ENCODE assay signal across 8 cellular contexts in genomic region chr16:5033256-5034166, GRCh38. TPM values are rescaled to one million over a fixed set of nuclear protein-coding genes. Genes with fewer than 3 reads are reported as not detected.
DNase-seq lines count a peak whose midpoint lies in the region; ATAC-seq, FAIRE-seq and TF ChIP-seq lines count a peak whose summit lies in the region.

Gene NAGPA, minus strand, starts transcription at chr16:5033935. Its CDS starts 21 bp downstream, at chr16:5033914.

- H4K8ac ChIP-seq in H1 (ENCODE audit: extremely low read depth, insufficient read depth, low read length) (peak within 1 kb of the TSS; percentile 100), mesenchymal stem cell (ENCODE audit: low read length) (peak within 1 kb of the TSS; percentile 99)

- peak; percentile 86 to 88 (median 87) for DNase-seq in CD4-positive, alpha-beta memory T cell
- DNase-seq in HK-2 (ENCODE audit: unreplicated experiment) (peak; percentile 79), NOMO-1 (lab: John Stamatoyannopoulos, UW; ENCODE audit: unreplicated experiment in 2 of 2) (peak; percentile 49 to 57), H1 (ENCODE audit: low read depth in 1 of 2, low spot score in 2 of 2) (peak; percentile 54 to 92), mesenchymal stem cell (peak; percentile 84)
- DNase-seq in activated CD8-positive, alpha-beta memory T cell treated with anti-CD3 and anti-CD28 coated beads for 48 hours (ENCODE audit: low read depth in 2 of 3, low spot score in 2 of 3): peak; percentile 56 to 62 (median 60)
- peak; percentile 74 for DNase-seq in stimulated activated CD8-positive, alpha-beta memory T cell treated with anti-CD3 and anti-CD28 coated beads, Interleukin-12 subunit alpha, Interleukin-12 subunit beta, amount 100 ng/mL, for 1 hour (ENCODE audit: low read depth)

- FAIRE-seq in H1 (lab: Jason Lieb, UNC): peak; percentile 32

- no peak within 1 kb of the TSS for H3K4ac ChIP-seq in H1 (replicated peaks; ENCODE audit: insufficient read length, low read depth, low read length)
- peak within 1 kb of the TSS; percentile 68 to 70 for H3K4ac ChIP-seq in mesenchymal stem cell (ENCODE audit: low read depth in 1 of 2, low read length in 2 of 2)

- H3K4me2 ChIP-seq in H1 (ENCODE audit: insufficient read depth in 1 of 2, low read depth in 2 of 2, low read length in 2 of 2) (peak within 1 kb of the TSS; percentile 69 to 84), mesenchymal stem cell (ENCODE audit: low read length, poor library complexity, severe bottlenecking) (peak within 1 kb of the TSS; percentile 91)

- H2BK5ac ChIP-seq in H1 (ENCODE audit: low read depth, low read length) (no peak within 1 kb of the TSS), mesenchymal stem cell (ENCODE audit: low read depth, low read length, poor library complexity, severe bottlenecking) (no peak within 1 kb of the TSS)

- no peaks in the 10 kb centered on the region for H3K9me3 ChIP-seq in CD4-positive, alpha-beta memory T cell (ENCODE audit: control insufficient read depth in 1 of 2, low read length in 2 of 2)
- H3K9me3 ChIP-seq in H1 (ENCODE audit: insufficient read depth in 2 of 2, low read depth in 1 of 2, low read length in 1 of 2) (no peaks in the 10 kb centered on the region), mesenchymal stem cell (ENCODE audit: control insufficient read depth, low read length) (no peaks in the 10 kb centered on the region)

- no peak within 1 kb of the TSS for H2BK15ac ChIP-seq in H1 (ENCODE audit: low read length)
- no peak within 1 kb of the TSS for H2BK15ac ChIP-seq in mesenchymal stem cell (ENCODE audit: low read depth, poor library complexity, severe bottlenecking)

- POLR2A ChIA-PET in CD4-positive, alpha-beta memory T cell (lab: Charles Lee; ENCODE audit: partially characterized antibody): interaction anchor here (0.7 to 2.6 kb wide), 8 partner anchors 9 to 340 kb away, joined by 3 to 22 read pairs (median 4); partner anchors contain the start of genes ALG1, ANKS3, DNAAF8 and EEF2KMT
- POLR2A ChIA-PET in H1 (lab: Charles Lee; ENCODE audit: partially characterized antibody): interaction anchor here (0.8 to 2.0 kb wide), 6 partner anchors 9 to 65 kb away, joined by 3 to 7 read pairs (median 3); no protein-coding TSS in a partner anchor

- peaks cover 16% of the 10 kb centered on the region for H3K4me1 ChIP-seq in CD4-positive, alpha-beta memory T cell (ENCODE audit: insufficient read depth, low read length)
- H3K4me1 ChIP-seq in H1 (replicated peaks in 1 of 4; ENCODE audit: control insufficient read depth in 3 of 4, insufficient read depth in 4 of 4, low read length in 3 of 4) (peaks cover 2 to 11% (median 8%) of the 10 kb centered on the region in 4 experiments), mesenchymal stem cell (ENCODE audit: control insufficient read depth, insufficient read depth, low read depth, low read length) (peaks cover 7% of the 10 kb centered on the region)

- no peak within 1 kb of the TSS for H2BK120ac ChIP-seq in H1 (replicated peaks; ENCODE audit: low read depth, low read length)
- peak within 1 kb of the TSS; percentile 75 for H2BK120ac ChIP-seq in mesenchymal stem cell (ENCODE audit: low read depth, low read length)

- intact Hi-C loops in CD4-positive, alpha-beta memory T cell (cut with micrococcal nuclease): loop anchor here (1.0 kb wide), 3 partner anchors 38 to 299 kb away; partner anchors contain the start of genes ALG1, ANKS3, DNAAF8 and EEF2KMT

- H3K4me3 ChIP-seq in CD4-positive, alpha-beta memory T cell (ENCODE audit: low read length in 2 of 2): peak within 1 kb of the TSS; percentile 26 to 86
- H3K4me3 ChIP-seq in H1 (ENCODE audit: extremely low read depth in 1 of 4, insufficient read depth in 2 of 4, low read depth in 3 of 4, low read length in 4 of 4) (peak within 1 kb of the TSS; percentile 67 to 84 (median 80)), mesenchymal stem cell (ENCODE audit: insufficient read depth in 1 of 2, low read depth in 1 of 2, low read length in 2 of 2) (peak within 1 kb of the TSS; percentile 82 to 91)

- CTCF ChIA-PET in CD4-positive, alpha-beta memory T cell (lab: Charles Lee; ENCODE audit: partially characterized antibody): interaction anchor here (1.0 to 1.5 kb wide), 2 partner anchors 23 to 42 kb away, joined by 3 to 4 read pairs; no protein-coding TSS in a partner anchor
- CTCF ChIA-PET in H1 (lab: Charles Lee; ENCODE audit: partially characterized antibody): interaction anchor here (0.8 to 4.1 kb wide), 6 partner anchors 9 to 304 kb away, joined by 3 to 25 read pairs (median 3); no protein-coding TSS in a partner anchor

- H4K5ac ChIP-seq in H1 (ENCODE audit: insufficient read length, low read depth, low read length): peak within 1 kb of the TSS; percentile 25

- no peak within 1 kb of the TSS for H3K18ac ChIP-seq in H1 (ENCODE audit: extremely low read depth, low read length)
- peak within 1 kb of the TSS; percentile 82 to 85 for H3K18ac ChIP-seq in mesenchymal stem cell (ENCODE audit: low read depth in 1 of 2, low read length in 2 of 2)

- ATAC-seq in GM19438 (IDR thresholded peaks at IDR 0.05; ENCODE audit: low read depth, unreplicated experiment): peak; percentile 96

- peak within 1 kb of the TSS; percentile 63 to 70 (median 66) for H3K9ac ChIP-seq in H1 (replicated peaks in 1 of 4; ENCODE audit: extremely low read depth in 1 of 4, low read depth in 3 of 4, low read length in 3 of 4)
- peak within 1 kb of the TSS; percentile 87 for H3K9ac ChIP-seq in mesenchymal stem cell (ENCODE audit: low read length)

- TF ChIP-seq RAD21 in H1 (IDR thresholded peaks at IDR 0.05 in 1 of 2, conservative IDR thresholded peaks at IDR 0.05 in 1 of 2; ENCODE audit: low read depth in 2 of 2, low read length in 2 of 2): peak in 1 of 2 experiments; percentile 21; a peak in 1 of 4 replicates

- no peak within 1 kb of the TSS for H3K56ac ChIP-seq in H1 (replicated peaks; ENCODE audit: insufficient read length, low read depth, low read length)

- H2AFZ ChIP-seq in H1 (ENCODE audit: low read length) (peak within 1 kb of the TSS; percentile 54), mesenchymal stem cell (ENCODE audit: low read depth, low read length) (peak within 1 kb of the TSS; percentile 97)

- no peaks in the 10 kb centered on the region for H3K27me3 Mint-ChIP-seq in CD4-positive, alpha-beta memory T cell

- H3K79me1 ChIP-seq in H1 (ENCODE audit: low read depth, low read length) (no peaks in the 10 kb centered on the region), mesenchymal stem cell (replicated peaks; ENCODE audit: low read length, poor library complexity, severe bottlenecking) (peaks cover 20% of the 10 kb centered on the region)

- TF ChIP-seq EP300 in H1 (IDR thresholded peaks at IDR 0.05; ENCODE audit: borderline replicate concordance in 1 of 2, low read depth in 2 of 2, low read length in 2 of 2): peak in 1 of 2 experiments; percentile 86; a peak in 2 of 3 replicates

- no peaks in the 10 kb centered on the region for H4K20me1 ChIP-seq in H1 (replicated peaks in 1 of 2; ENCODE audit: control insufficient read depth in 1 of 2, insufficient read depth in 2 of 2, low read length in 2 of 2)

- H2AK5ac ChIP-seq in H1 (ENCODE audit: low read depth, low read length): no peak within 1 kb of the TSS
- H2AK5ac ChIP-seq in mesenchymal stem cell (ENCODE audit: low read length, severe bottlenecking): no peak within 1 kb of the TSS

- H3K23me2 ChIP-seq in H1 (ENCODE audit: low read depth, low read length): peaks cover 12% of the 10 kb centered on the region

- H3K79me2 ChIP-seq in H1 (ENCODE audit: control insufficient read depth in 1 of 2, insufficient read depth in 2 of 2, low read length in 2 of 2): no peaks in the 10 kb centered on the region

- peak within 1 kb of the TSS; percentile 88 to 96 (median 91) for H3K27ac Mint-ChIP-seq in CD4-positive, alpha-beta memory T cell

- H4K91ac ChIP-seq in H1 (replicated peaks; ENCODE audit: insufficient read length, low read length) (no peak within 1 kb of the TSS), mesenchymal stem cell (ENCODE audit: low read length) (peak within 1 kb of the TSS; percentile 82)

- peaks cover 12 to 32% (median 15%) of the 10 kb centered on the region in 4 donors for H3K4me1 Mint-ChIP-seq in CD4-positive, alpha-beta memory T cell

- H3K4me3 Mint-ChIP-seq in CD4-positive, alpha-beta memory T cell: peak within 1 kb of the TSS; percentile 85 to 93 (median 90)

- 3% methylated on average over 40 of the region's 104 CpGs; no CpG with 5 or more reads in 1 of the 2 experiments for WGBS in H1 (ENCODE audit: extremely low coverage in 1 of 2, insufficient coverage in 1 of 2, insufficient read length in 1 of 2, insufficient replicate concordance in 2 of 2, low coverage in 1 of 2, low lambda C conversion rate in 2 of 2, missing lambda C conversion rate in 1 of 2), 2 experiments
- under 1% methylated on average over 99 of the region's 104 CpGs for WGBS in mesenchymal stem cell

- no peak within 1 kb of the TSS for H2BK20ac ChIP-seq in H1 (ENCODE audit: low read length)

- H2BK12ac ChIP-seq in H1 (ENCODE audit: low read depth, low read length): 0 out of 2 replicates have a peak within 1 kb of the TSS, but pooled peaks have one; percentile 29
- H2BK12ac ChIP-seq in mesenchymal stem cell (ENCODE audit: low read length in 2 of 2): peak within 1 kb of the TSS in 1 of 2 experiments; percentile 88

- no peak within 1 kb of the TSS for H3K23ac ChIP-seq in H1 (ENCODE audit: insufficient read length)
- no peak within 1 kb of the TSS for H3K23ac ChIP-seq in mesenchymal stem cell (ENCODE audit: low read length in 2 of 2)

- H3K27me3 ChIP-seq in CD4-positive, alpha-beta memory T cell (ENCODE audit: insufficient read depth, low read length): no peaks in the 10 kb centered on the region
- H3K27me3 ChIP-seq in H1 (replicated peaks in 1 of 4; ENCODE audit: control insufficient read depth in 3 of 4, extremely low read depth in 1 of 4, insufficient read depth in 3 of 4, low read length in 3 of 4) (peaks cover 0 to 6% (median 5%) of the 10 kb centered on the region in 4 experiments; a peak in 3 of 7 replicates), mesenchymal stem cell (ENCODE audit: control insufficient read depth in 1 of 2, insufficient read depth in 1 of 2, low read length in 2 of 2) (peaks cover 0 to 8% of the 10 kb centered on the region in 2 experiments)

- H3K14ac ChIP-seq in H1 (ENCODE audit: insufficient read length) (no peak within 1 kb of the TSS), mesenchymal stem cell (ENCODE audit: low read length in 2 of 2) (no peak within 1 kb of the TSS)

- TF ChIP-seq CTCF in H1 (IDR thresholded peaks at IDR 0.05; ENCODE audit: control extremely low read depth in 1 of 3, insufficient read depth in 1 of 3, low read depth in 1 of 3, low read length in 3 of 3): no peak

- peaks cover 5 to 18% of the 10 kb centered on the region in 2 donors for H3K36me3 Mint-ChIP-seq in CD4-positive, alpha-beta memory T cell

- H3K27ac ChIP-seq in CD4-positive, alpha-beta memory T cell (ENCODE audit: low read depth, low read length): peak within 1 kb of the TSS; percentile 50
- H3K27ac ChIP-seq in H1 (ENCODE audit: low read depth, low read length) (no peak within 1 kb of the TSS; the same call in 1 of the 2 replicates), mesenchymal stem cell (ENCODE audit: low read length, poor library complexity, severe bottlenecking) (peak within 1 kb of the TSS; percentile 15)

- peak in 1 of 2 experiments; percentile 81; a peak in 2 of 3 replicates for TF ChIP-seq POLR2A in H1 (IDR thresholded peaks at IDR 0.05; ENCODE audit: control extremely low read depth in 1 of 2, low read depth in 2 of 2, low read length in 2 of 2)

- H3K9me3 Mint-ChIP-seq in CD4-positive, alpha-beta memory T cell: no peaks in the 10 kb centered on the region

- peaks cover 10% of the 10 kb centered on the region for H3K36me3 ChIP-seq in CD4-positive, alpha-beta memory T cell (ENCODE audit: insufficient read depth, low read length)
- H3K36me3 ChIP-seq in H1 (ENCODE audit: control insufficient read depth in 2 of 4, insufficient read depth in 4 of 4, low read length in 3 of 4) (no peaks in the 10 kb centered on the region), mesenchymal stem cell (ENCODE audit: control insufficient read depth in 1 of 2, insufficient read depth in 2 of 2, low read depth in 1 of 2, low read length in 2 of 2) (peaks cover 12 to 21% of the 10 kb centered on the region in 2 experiments)

RNA-seq across cellular contexts. Expression of gene NAGPA, which starts in this region (rescaled TPM):
- 10 to 100 TPM; 30.7 to 33.2 TPM for total RNA-seq in CD4-positive, alpha-beta memory T cell
- polyA plus RNA-seq in CD4-positive, alpha-beta memory T cell: 10 to 100 TPM; 32.2 to 36.8 TPM
- total RNA-seq in H1 (2021; fragmentation: NEBNext Ultra II Directional; extraction: Animal tissue kit (Norgen Biotek cat#: 25700)): 13.2 and 13.6 TPM in 2 replicates
- 10.1 and 13.6 TPM in 2 replicates for polyA plus RNA-seq in H1 (2011; rRNA removed)
- 11.1 TPM for polyA plus RNA-seq in H1 (2011; cell fraction: cytosol; rRNA removed)
- polyA plus RNA-seq in H1 (2011; cell fraction: nucleus; rRNA removed): 22.2 TPM
- 6.7 to 12.4 TPM (median 10.6 TPM) in 4 replicates for polyA plus RNA-seq in H1 (2012, experiment 1 of 2)
- 7.6 TPM for polyA plus RNA-seq in H1 (2012, experiment 2 of 2)
- 11.8 TPM for polyA plus RNA-seq in H1 (2013, experiment 1 of 2)
- polyA plus RNA-seq in H1 (2013, experiment 2 of 2): 10.6 TPM
- polyA minus RNA-seq in H1 (2011; rRNA and poly(A)+ RNA removed): 6.0 and 7.2 TPM in 2 replicates
- polyA minus RNA-seq in H1 (2011; cell fraction: cytosol; rRNA and poly(A)+ RNA removed): 4.6 TPM
- polyA minus RNA-seq in H1 (2011; cell fraction: nucleus; rRNA and poly(A)+ RNA removed): 10.6 TPM
- 12.3 TPM for polyA plus RNA-seq in mesenchymal stem cell (2013, experiment 1 of 2)
- 13.2 TPM for polyA plus RNA-seq in mesenchymal stem cell (2013, experiment 2 of 2)
